8 cellular contexts compared by ENCODE assay signal in genomic region chr16:71722801-71723536, GRCh38. TPM values are rescaled to one million over a fixed set of nuclear protein-coding genes. Genes with fewer than 3 reads are reported as not detected.
DNase-seq lines count a peak whose midpoint lies in the region; ATAC-seq and TF ChIP-seq lines count a peak whose summit lies in the region.

No MANE protein-coding gene starts in this region.

- peak; percentile 13 for DNase-seq in NCI-H2029 (lab: John Stamatoyannopoulos, UW)
- no peak for DNase-seq in NCI-H2029 treated with DMSO at 0.1 percent for 48 hours (lab: John Stamatoyannopoulos, UW)
- DNase-seq in NCI-H146 treated with DMSO at 0.1 percent for 48 hours (lab: John Stamatoyannopoulos, UW; ENCODE audit: unreplicated experiment), result peak; percentile 35
- DNase-seq in cerebellar cortex (ENCODE audit: low spot score), result peak; percentile 58
- DNase-seq in kidney epithelial cell (ENCODE audit: low read depth), result peak; percentile 28
- peak; percentile 23 to 44 for DNase-seq in stimulated activated CD4-positive, alpha-beta T cell treated with anti-CD3 and anti-CD28 coated beads, Interleukin-15, amount 100 ng/mL, for 48 hours (ENCODE audit: low read depth in 2 of 2)

- peaks cover 2% of the 10 kb centered on the region for H3K27me3 ChIP-seq in kidney epithelial cell (ENCODE audit: control insufficient read depth, insufficient read depth, low read length)

- H3K36me3 ChIP-seq in kidney epithelial cell (ENCODE audit: control insufficient read depth, insufficient read depth, low read length), result no peaks in the 10 kb centered on the region

- peak overlapping the region; percentile 52 for H3K4me3 ChIP-seq in kidney epithelial cell (ENCODE audit: low read depth, low read length)

- no peak for TF ChIP-seq CTCF in kidney epithelial cell (IDR thresholded peaks at IDR 0.05; ENCODE audit: insufficient read depth, low read length, poor library complexity, severe bottlenecking)

- ATAC-seq in HG02763 (IDR thresholded peaks at IDR 0.05; ENCODE audit: unreplicated experiment), result peak; percentile 22
- peak; percentile 36 to 42 for ATAC-seq in activated CD4-positive, CD25-positive, alpha-beta regulatory T cell treated with anti-CD3 and anti-CD28 coated beads, Interleukin-2, amount 50 U/mL, for 24 hours

RNA-seq across cellular contexts. Expression of gene PHLPP2, which starts 1.5 kb away (rescaled TPM):
- 7.1 and 7.3 TPM in 2 replicates for total RNA-seq in kidney epithelial cell
